In the genomic region with DNA sequence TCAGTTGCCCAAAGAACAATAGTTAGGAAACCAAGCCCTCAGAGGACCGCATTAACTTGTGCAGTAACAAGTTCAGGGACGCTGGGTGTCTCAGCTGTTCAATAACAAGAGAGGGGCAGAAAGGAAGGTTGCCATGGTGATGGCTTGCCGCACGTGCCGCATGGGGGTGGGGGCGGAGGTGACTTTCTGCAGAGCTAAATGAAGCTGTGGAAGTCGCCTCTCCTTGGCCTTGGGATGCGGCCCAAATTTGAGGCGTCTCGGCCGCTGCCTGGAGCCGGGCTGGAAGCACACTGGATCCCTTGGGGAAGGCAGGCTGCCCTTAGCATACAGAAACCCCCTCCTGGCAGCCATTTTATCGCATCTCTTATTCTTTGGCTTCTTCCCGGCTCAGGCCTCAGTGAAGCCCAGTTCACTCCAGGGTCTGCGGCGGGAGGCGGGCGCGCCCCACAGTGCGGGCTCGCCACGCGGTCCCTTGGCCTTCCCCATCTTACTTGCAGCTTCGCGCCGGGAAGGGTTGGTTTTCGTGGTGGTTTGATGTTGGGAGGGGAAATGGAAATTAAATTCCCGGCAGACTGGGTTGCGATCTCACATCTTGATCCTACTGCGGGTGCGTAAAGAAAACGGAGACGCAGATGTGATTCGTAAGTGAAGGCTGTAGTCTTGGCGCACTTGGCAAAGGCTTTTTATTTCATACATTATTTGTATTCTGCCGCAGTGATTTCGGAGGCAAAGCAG, we compare ENCODE assay signal across 11 cellular contexts.
DNase-seq lines count a peak whose midpoint lies in the region; ATAC-seq, FAIRE-seq and TF ChIP-seq lines count a peak whose summit lies in the region.
"Had no signal": no experiment of that assay in that cellular context is flagged by ENCODE, and none has a peak within 500 bp of the region (broad histone marks: within the 10 kb centered on the region; RNA-seq: fewer than 3 reads in every experiment).

No MANE protein-coding gene starts in this region.

- no peak for FAIRE-seq in GM12878 (lab: Jason Lieb, UNC)

- no peak overlapping the region for H3K27ac ChIP-seq in GM12878 (ENCODE audit: control insufficient read depth, insufficient read depth)
- H3K27ac ChIP-seq in spleen = peak overlapping the region in 7 of 8 donors; percentile 14 to 67 (median 47)

- no peak for DNase-seq in activated naive CD4-positive, alpha-beta T cell treated with anti-CD3 and anti-CD28 coated beads, Interleukin-2, amount 50 U/mL, for 16 hours
- no peak for DNase-seq in GM12878 (ENCODE audit: low read depth, low spot score)
- DNase-seq in iPS-NIHi7 (ENCODE audit: extremely low spot score) = peak; percentile 40
- DNase-seq in spleen = peak; percentile 69
- no peak for DNase-seq in HFFc6
- DNase-seq in activated CD4-positive, alpha-beta T cell treated with anti-CD3 and anti-CD28 coated beads for 1 hour = no peak
- DNase-seq: DND-41 had no signal

- peaks cover 32% of the 10 kb centered on the region for H3K27me3 Mint-ChIP-seq in activated naive CD4-positive, alpha-beta T cell treated with anti-CD3 and anti-CD28 coated beads, Interleukin-2, amount 50 U/mL, for 24 hours
- no peaks in the 10 kb centered on the region for H3K27me3 Mint-ChIP-seq in HFFc6 (ENCODE audit: insufficient read depth)

- no peak overlapping the region for H3K9ac ChIP-seq in GM12878 (ENCODE audit: control insufficient read depth, insufficient read depth, low read length)

- no peak for TF ChIP-seq EP300 in GM12878 (IDR thresholded peaks at IDR 0.05; ENCODE audit: borderline replicate concordance in 1 of 2, control insufficient read depth in 1 of 2, low read depth in 2 of 2, low read length in 2 of 2)

- in situ Hi-C loops in GM12878 (cut with MboI) = no loop called here

- no TSS peak for BruUV-seq in GM12878 (replicated peaks; lab: Mats Ljungman, UMichigan)

- H3K9me3 ChIP-seq in GM12878 (replicated peaks; ENCODE audit: control insufficient read depth, insufficient read depth, low read length) (no peaks in the 10 kb centered on the region; the same call in 2 of the 3 replicates), spleen (peaks cover 0 to 7% (median 0%) of the 10 kb centered on the region in 8 donors)

- peaks cover 16% of the 10 kb centered on the region for H3K4me1 Mint-ChIP-seq in activated naive CD4-positive, alpha-beta T cell treated with anti-CD3 and anti-CD28 coated beads, Interleukin-2, amount 50 U/mL, for 24 hours
- H3K4me1 Mint-ChIP-seq in HFFc6 (ENCODE audit: low read depth) = no peaks in the 10 kb centered on the region

- H4K20me1 ChIP-seq in GM12878 (ENCODE audit: control insufficient read depth, insufficient read depth) = no peaks in the 10 kb centered on the region

- WGBS in GM12878 (ENCODE audit: insufficient coverage, insufficient replicate concordance, low lambda C conversion rate, missing lambda C conversion rate) = 63% methylated on average over 37 of the region's 37 CpGs
- WGBS in spleen, 5 donors = 8 to 19% (median 13%) methylated on average over 27 to 37 of the region's 37 CpGs

- H3K4me2 ChIP-seq in GM12878 (ENCODE audit: control insufficient read depth, insufficient read depth) = peak overlapping the region; percentile 60

- H3K27me3 ChIP-seq in GM12878 (replicated peaks in 1 of 2; ENCODE audit: control insufficient read depth in 2 of 2, insufficient read depth in 2 of 2, low read length in 1 of 2) (no peaks in the 10 kb centered on the region), spleen (replicated peaks in 1 of 7) (peaks cover 0 to 23% (median 5%) of the 10 kb centered on the region in 7 donors)

- TF ChIP-seq RAD21 in GM12878 (IDR thresholded peaks at IDR 0.05; ENCODE audit: insufficient read depth, low read depth, low read length) = peak; percentile 7; the same call in 1 of the 2 replicates

- no peak overlapping the region for H2AFZ ChIP-seq in GM12878 (ENCODE audit: control insufficient read depth, low read depth, low read length)

- RAD21 ChIA-PET in GM12878 (lab: Charles Lee; ENCODE audit: unreplicated experiment) = no interaction called here

- H3K36me3 ChIP-seq in GM12878 (ENCODE audit: control insufficient read depth in 2 of 2, insufficient read depth in 2 of 2, low read length in 1 of 2) (no peaks in the 10 kb centered on the region), spleen (no peaks in the 10 kb centered on the region)

- POLR2A ChIA-PET in GM12878 (lab: Charles Lee) = no interaction called here

- H3K4me3 ChIP-seq in GM12878 = no peak overlapping the region
- peak overlapping the region in 7 of 8 donors; percentile 15 to 56 (median 29) for H3K4me3 ChIP-seq in spleen

- no peaks in the 10 kb centered on the region for H3K36me3 Mint-ChIP-seq in activated naive CD4-positive, alpha-beta T cell treated with anti-CD3 and anti-CD28 coated beads, Interleukin-2, amount 50 U/mL, for 24 hours
- H3K36me3 Mint-ChIP-seq in HFFc6 (ENCODE audit: low read depth) = no peaks in the 10 kb centered on the region

- TF ChIP-seq POLR2A in GM12878 (IDR thresholded peaks at IDR 0.05; ENCODE audit: low read depth, low read length) (no peak), spleen (IDR thresholded peaks at IDR 0.05) (no peak)

- peak; percentile 57 for ATAC-seq in GM12878
- ATAC-seq in HG03108 (IDR thresholded peaks at IDR 0.05; ENCODE audit: unreplicated experiment) = no peak
- ATAC-seq: Panc1 had no signal

- H3K4me3 Mint-ChIP-seq in activated naive CD4-positive, alpha-beta T cell treated with anti-CD3 and anti-CD28 coated beads, Interleukin-2, amount 50 U/mL, for 24 hours = peak overlapping the region; percentile 57
- H3K4me3 Mint-ChIP-seq in HFFc6 = no peak overlapping the region
- H3K4me3 Mint-ChIP-seq: nephron had no signal

- H3K27ac Mint-ChIP-seq in activated naive CD4-positive, alpha-beta T cell treated with anti-CD3 and anti-CD28 coated beads, Interleukin-2, amount 50 U/mL, for 24 hours = no peak overlapping the region
- no peak overlapping the region for H3K27ac Mint-ChIP-seq in HFFc6

- H3K4me1 ChIP-seq in GM12878 (ENCODE audit: control insufficient read depth, insufficient read depth, low read length) (no peaks in the 10 kb centered on the region), spleen (peaks cover 0 to 9% (median 2%) of the 10 kb centered on the region in 6 donors)

- SMC1A ChIA-PET in GM12878 (lab: Charles Lee; ENCODE audit: uncharacterized antibody, unreplicated experiment) = no interaction called here

- CTCF ChIA-PET in GM12878 (lab: Yijun Ruan, JAX) = no interaction called here

- peaks cover 4% of the 10 kb centered on the region for H3K9me3 Mint-ChIP-seq in activated naive CD4-positive, alpha-beta T cell treated with anti-CD3 and anti-CD28 coated beads, Interleukin-2, amount 50 U/mL, for 24 hours
- peaks cover 40% of the 10 kb centered on the region for H3K9me3 Mint-ChIP-seq in HFFc6

- no peaks in the 10 kb centered on the region for H3K79me2 ChIP-seq in GM12878 (ENCODE audit: control insufficient read depth, insufficient read depth, low read length)

- intact Hi-C loops in GM12878 (cut with micrococcal nuclease; ENCODE audit: unreplicated experiment) = no loop called here
- intact Hi-C loops in spleen (cut with DNase I; ENCODE audit: low total_unique reads) = no loop called here

- TF ChIP-seq CTCF in GM12878 (IDR thresholded peaks at IDR 0.05 in 2 of 3, conservative IDR thresholded peaks at IDR 0.05 in 1 of 3; ENCODE audit: control insufficient read depth in 2 of 3, extremely low read depth in 1 of 3, insufficient read depth in 1 of 3, low read depth in 3 of 3, low read length in 3 of 3) = no peak
- no peak for TF ChIP-seq CTCF in spleen (IDR thresholded peaks at IDR 0.05 in 8 of 11, conservative IDR thresholded peaks at IDR 0.05 in 3 of 11)
- TF ChIP-seq CTCF in HFFc6 (IDR thresholded peaks at IDR 0.05) = no peak

TF ChIP-seq in GM12878, 131 proteins besides CTCF, POLR2A, EP300 and RAD21:
- TF ChIP-seq BHLHE40 (IDR thresholded peaks at IDR 0.05; ENCODE audit: borderline replicate concordance in 1 of 2, low read depth in 2 of 2, low read length in 1 of 2) (peak; percentile 91 to 92), USF1 (IDR thresholded peaks at IDR 0.05; ENCODE audit: borderline replicate concordance, extremely low read length, insufficient read depth, low read depth, low read length) (peak; percentile 15), ESRRA (IDR thresholded peaks at IDR 0.05; ENCODE audit: low read length) (no peak)
- TF ChIP-seq, protein P1, sequence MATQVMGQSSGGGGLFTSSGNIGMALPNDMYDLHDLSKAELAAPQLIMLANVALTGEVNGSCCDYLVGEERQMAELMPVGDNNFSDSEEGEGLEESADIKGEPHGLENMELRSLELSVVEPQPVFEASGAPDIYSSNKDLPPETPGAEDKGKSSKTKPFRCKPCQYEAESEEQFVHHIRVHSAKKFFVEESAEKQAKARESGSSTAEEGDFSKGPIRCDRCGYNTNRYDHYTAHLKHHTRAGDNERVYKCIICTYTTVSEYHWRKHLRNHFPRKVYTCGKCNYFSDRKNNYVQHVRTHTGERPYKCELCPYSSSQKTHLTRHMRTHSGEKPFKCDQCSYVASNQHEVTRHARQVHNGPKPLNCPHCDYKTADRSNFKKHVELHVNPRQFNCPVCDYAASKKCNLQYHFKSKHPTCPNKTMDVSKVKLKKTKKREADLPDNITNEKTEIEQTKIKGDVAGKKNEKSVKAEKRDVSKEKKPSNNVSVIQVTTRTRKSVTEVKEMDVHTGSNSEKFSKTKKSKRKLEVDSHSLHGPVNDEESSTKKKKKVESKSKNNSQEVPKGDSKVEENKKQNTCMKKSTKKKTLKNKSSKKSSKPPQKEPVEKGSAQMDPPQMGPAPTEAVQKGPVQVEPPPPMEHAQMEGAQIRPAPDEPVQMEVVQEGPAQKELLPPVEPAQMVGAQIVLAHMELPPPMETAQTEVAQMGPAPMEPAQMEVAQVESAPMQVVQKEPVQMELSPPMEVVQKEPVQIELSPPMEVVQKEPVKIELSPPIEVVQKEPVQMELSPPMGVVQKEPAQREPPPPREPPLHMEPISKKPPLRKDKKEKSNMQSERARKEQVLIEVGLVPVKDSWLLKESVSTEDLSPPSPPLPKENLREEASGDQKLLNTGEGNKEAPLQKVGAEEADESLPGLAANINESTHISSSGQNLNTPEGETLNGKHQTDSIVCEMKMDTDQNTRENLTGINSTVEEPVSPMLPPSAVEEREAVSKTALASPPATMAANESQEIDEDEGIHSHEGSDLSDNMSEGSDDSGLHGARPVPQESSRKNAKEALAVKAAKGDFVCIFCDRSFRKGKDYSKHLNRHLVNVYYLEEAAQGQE (IDR thresholded peaks at IDR 0.05; ENCODE audit: low read depth, low read length) = no peak

Comparison
In these comparisons a context has a peak if more than half of its experiments do, and no peak if none do; other contexts are left out.
1. DNase-seq: peak in iPS-NIHi7 (single experiment) and spleen (single experiment); none in activated naive CD4-positive, alpha-beta T cell treated with anti-CD3 and anti-CD28 coated beads, Interleukin-2, amount 50 U/mL, for 16 hours (single experiment), GM12878 (single experiment), HFFc6 (single experiment) and activated CD4-positive, alpha-beta T cell treated with anti-CD3 and anti-CD28 coated beads for 1 hour (single experiment).